8 cellular contexts compared by ENCODE assay signal in genomic region chr2:46296216-46296839, GRCh38. TPM values are rescaled to one million over a fixed set of nuclear protein-coding genes. Genes with fewer than 3 reads are reported as not detected.
DNase-seq lines count a peak whose midpoint lies in the region; ATAC-seq and TF ChIP-seq lines count a peak whose summit lies in the region.

No MANE protein-coding gene starts in this region.

- ATAC-seq in left cardiac atrium (peak in 1 of 2 donors; percentile 6), HG02981 (IDR thresholded peaks at IDR 0.05; ENCODE audit: unreplicated experiment) (no peak)

- H3K27me3 Mint-ChIP-seq in activated naive CD8-positive, alpha-beta T cell: peaks cover 25% of the 10 kb centered on the region
- peaks cover 85% of the 10 kb centered on the region for H3K27me3 Mint-ChIP-seq in progenitor cell of endocrine pancreas

- no peaks in the 10 kb centered on the region for H3K36me3 Mint-ChIP-seq in activated naive CD8-positive, alpha-beta T cell
- H3K36me3 Mint-ChIP-seq in progenitor cell of endocrine pancreas (ENCODE audit: insufficient read depth): no peaks in the 10 kb centered on the region

- no peaks in the 10 kb centered on the region for H3K9me3 Mint-ChIP-seq in activated naive CD8-positive, alpha-beta T cell (ENCODE audit: low read depth)
- H3K9me3 Mint-ChIP-seq in progenitor cell of endocrine pancreas (ENCODE audit: low read depth): no peaks in the 10 kb centered on the region

- peak; percentile 40 for DNase-seq in ELR (ENCODE audit: low read depth)
- DNase-seq in Kasumi-1 (lab: John Stamatoyannopoulos, UW): peak; percentile 38 to 46
- peak; percentile 64 for DNase-seq in left cardiac atrium
- no peak for DNase-seq in progenitor cell of endocrine pancreas (ENCODE audit: low spot score, unreplicated experiment)
- DNase-seq in NCI-H187 (lab: John Stamatoyannopoulos, UW): no peak
- DNase-seq in NCI-H226: no peak

- peak overlapping the region; percentile 66 for H3K4me3 Mint-ChIP-seq in activated naive CD8-positive, alpha-beta T cell
- H3K4me3 Mint-ChIP-seq in progenitor cell of endocrine pancreas (ENCODE audit: low read depth): peak overlapping the region; percentile 59

- no peak overlapping the region for H3K27ac Mint-ChIP-seq in activated naive CD8-positive, alpha-beta T cell
- no peak overlapping the region for H3K27ac Mint-ChIP-seq in progenitor cell of endocrine pancreas

- peaks cover 21% of the 10 kb centered on the region for H3K4me1 Mint-ChIP-seq in activated naive CD8-positive, alpha-beta T cell (ENCODE audit: low read depth)
- H3K4me1 Mint-ChIP-seq in progenitor cell of endocrine pancreas (ENCODE audit: low read depth): peaks cover 22% of the 10 kb centered on the region

- no peak for TF ChIP-seq CTCF in progenitor cell of endocrine pancreas (IDR thresholded peaks at IDR 0.05; ENCODE audit: unreplicated experiment)

- intact Hi-C loops in left cardiac atrium (cut with DNase I): loop anchor here (5.0 to 10.0 kb wide), 4 partner anchors 68 to 234 kb away; no protein-coding TSS in a partner anchor

RNA-seq across cellular contexts. Expression of gene EPAS1, which starts 0.9 kb away (rescaled TPM):
- total RNA-seq in left cardiac atrium (100 to 1,000 TPM; 262 to 377 TPM), progenitor cell of endocrine pancreas (5.1 and 5.9 TPM in 2 replicates)

Comparison
In these comparisons a context has a peak if more than half of its experiments do, and no peak if none do; other contexts are left out.
1. DNase-seq: peak in ELR (single experiment), Kasumi-1 (2 of 2) and left cardiac atrium (single experiment); none in progenitor cell of endocrine pancreas (single experiment), NCI-H187 (0 of 2) and NCI-H226 (single experiment).
2. RNA of gene EPAS1, which starts 0.9 kb away (total RNA-seq): 262 to 377 TPM in left cardiac atrium; 5.1 to 5.9 TPM in progenitor cell of endocrine pancreas; every median in the first group is over 10 times any median in the second.